Comparison of ENCODE assay signal across 2 cellular contexts in the genomic region with DNA sequence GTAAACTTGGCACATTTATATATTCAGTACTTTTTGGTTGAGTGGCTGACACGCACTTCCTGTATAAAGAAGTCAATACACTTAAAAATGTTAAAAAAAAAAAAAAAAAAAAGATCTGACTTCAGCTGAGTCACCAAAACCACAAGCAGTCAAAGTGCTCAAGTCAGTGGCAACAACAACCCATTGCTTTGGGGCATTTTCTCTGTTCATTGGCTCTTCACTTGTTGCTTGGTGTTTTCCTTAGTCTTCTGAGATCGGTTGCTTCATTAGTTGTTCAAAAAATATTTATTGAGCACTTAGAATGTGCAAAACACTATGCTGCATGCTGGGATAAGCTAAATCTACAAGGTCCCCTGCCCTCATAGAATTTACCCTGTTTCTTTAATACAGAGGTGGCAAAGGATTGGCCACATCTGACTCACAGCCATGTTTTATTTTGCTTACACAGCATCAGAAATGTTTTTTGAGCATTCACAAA.
TF ChIP-seq lines count a peak whose summit lies in the region.

No MANE protein-coding gene starts in this region.

TF ChIP-seq in SK-N-SH, 30 proteins besides CTCF, POLR2A, EP300 and RAD21 (continued from another document):
- TF ChIP-seq, protein P1, sequence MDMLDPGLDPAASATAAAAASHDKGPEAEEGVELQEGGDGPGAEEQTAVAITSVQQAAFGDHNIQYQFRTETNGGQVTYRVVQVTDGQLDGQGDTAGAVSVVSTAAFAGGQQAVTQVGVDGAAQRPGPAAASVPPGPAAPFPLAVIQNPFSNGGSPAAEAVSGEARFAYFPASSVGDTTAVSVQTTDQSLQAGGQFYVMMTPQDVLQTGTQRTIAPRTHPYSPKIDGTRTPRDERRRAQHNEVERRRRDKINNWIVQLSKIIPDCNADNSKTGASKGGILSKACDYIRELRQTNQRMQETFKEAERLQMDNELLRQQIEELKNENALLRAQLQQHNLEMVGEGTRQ (IDR thresholded peaks at IDR 0.05; ENCODE audit: borderline replicate concordance, low read depth, low read length), result no peak
- no peak for TF ChIP-seq MEF2A (IDR thresholded peaks at IDR 0.05; ENCODE audit: borderline replicate concordance, low read depth)
- no peak for TF ChIP-seq RCOR1 (IDR thresholded peaks at IDR 0.05; ENCODE audit: low read length)
- TF ChIP-seq GABPA (IDR thresholded peaks at IDR 0.05; ENCODE audit: low read depth), result no peak

TF ChIP-seq in K562, 482 proteins besides CTCF, POLR2A, EP300 and RAD21 (continued from another document and continues in another):
- no peak for TF ChIP-seq CEBPZ (IDR thresholded peaks at IDR 0.05; ENCODE audit: borderline replicate concordance, low read depth, low read length)
- no peak for TF ChIP-seq NFE2L1 (tag; IDR thresholded peaks at IDR 0.05; ENCODE audit: borderline replicate concordance, low read depth)
- TF ChIP-seq KDM1A (IDR thresholded peaks at IDR 0.05), result peak in 1 of 2 experiments; percentile 53; a peak in 1 of 4 replicates
- no peak for TF ChIP-seq ZBTB43 (CRISPR knock-in tag; IDR thresholded peaks at IDR 0.05)
- no peak for TF ChIP-seq ZNF280B (CRISPR knock-in tag; IDR thresholded peaks at IDR 0.05)
- no peak for TF ChIP-seq ZNF444 (CRISPR knock-in tag; IDR thresholded peaks at IDR 0.05)
- TF ChIP-seq RBM17 (IDR thresholded peaks at IDR 0.05; ENCODE audit: borderline replicate concordance, low read depth, low read length), result no peak
- peak; percentile 88 to 89 for TF ChIP-seq FOXK2 (conservative IDR thresholded peaks at IDR 0.05 in 1 of 2, IDR thresholded peaks at IDR 0.05 in 1 of 2; ENCODE audit: low read depth in 2 of 2)
- TF ChIP-seq ZKSCAN8 (CRISPR knock-in tag; IDR thresholded peaks at IDR 0.05), result no peak
- TF ChIP-seq, protein P2, sequence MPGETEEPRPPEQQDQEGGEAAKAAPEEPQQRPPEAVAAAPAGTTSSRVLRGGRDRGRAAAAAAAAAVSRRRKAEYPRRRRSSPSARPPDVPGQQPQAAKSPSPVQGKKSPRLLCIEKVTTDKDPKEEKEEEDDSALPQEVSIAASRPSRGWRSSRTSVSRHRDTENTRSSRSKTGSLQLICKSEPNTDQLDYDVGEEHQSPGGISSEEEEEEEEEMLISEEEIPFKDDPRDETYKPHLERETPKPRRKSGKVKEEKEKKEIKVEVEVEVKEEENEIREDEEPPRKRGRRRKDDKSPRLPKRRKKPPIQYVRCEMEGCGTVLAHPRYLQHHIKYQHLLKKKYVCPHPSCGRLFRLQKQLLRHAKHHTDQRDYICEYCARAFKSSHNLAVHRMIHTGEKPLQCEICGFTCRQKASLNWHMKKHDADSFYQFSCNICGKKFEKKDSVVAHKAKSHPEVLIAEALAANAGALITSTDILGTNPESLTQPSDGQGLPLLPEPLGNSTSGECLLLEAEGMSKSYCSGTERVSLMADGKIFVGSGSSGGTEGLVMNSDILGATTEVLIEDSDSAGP (CRISPR knock-in tag; IDR thresholded peaks at IDR 0.05), result 0 out of 2 replicates have a peak, but pooled peaks have one; percentile 48
- TF ChIP-seq HNRNPK (IDR thresholded peaks at IDR 0.05; ENCODE audit: low read depth, low read length, poor library complexity, severe bottlenecking), result no peak
- TF ChIP-seq, protein P1 (CRISPR knock-in tag; IDR thresholded peaks at IDR 0.05), result no peak
- TF ChIP-seq, protein P3, sequence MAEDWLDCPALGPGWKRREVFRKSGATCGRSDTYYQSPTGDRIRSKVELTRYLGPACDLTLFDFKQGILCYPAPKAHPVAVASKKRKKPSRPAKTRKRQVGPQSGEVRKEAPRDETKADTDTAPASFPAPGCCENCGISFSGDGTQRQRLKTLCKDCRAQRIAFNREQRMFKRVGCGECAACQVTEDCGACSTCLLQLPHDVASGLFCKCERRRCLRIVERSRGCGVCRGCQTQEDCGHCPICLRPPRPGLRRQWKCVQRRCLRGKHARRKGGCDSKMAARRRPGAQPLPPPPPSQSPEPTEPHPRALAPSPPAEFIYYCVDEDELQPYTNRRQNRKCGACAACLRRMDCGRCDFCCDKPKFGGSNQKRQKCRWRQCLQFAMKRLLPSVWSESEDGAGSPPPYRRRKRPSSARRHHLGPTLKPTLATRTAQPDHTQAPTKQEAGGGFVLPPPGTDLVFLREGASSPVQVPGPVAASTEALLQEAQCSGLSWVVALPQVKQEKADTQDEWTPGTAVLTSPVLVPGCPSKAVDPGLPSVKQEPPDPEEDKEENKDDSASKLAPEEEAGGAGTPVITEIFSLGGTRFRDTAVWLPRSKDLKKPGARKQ (CRISPR knock-in tag; IDR thresholded peaks at IDR 0.05), result no peak
- TF ChIP-seq MCM7 (IDR thresholded peaks at IDR 0.05), result no peak
- TF ChIP-seq, protein P4, sequence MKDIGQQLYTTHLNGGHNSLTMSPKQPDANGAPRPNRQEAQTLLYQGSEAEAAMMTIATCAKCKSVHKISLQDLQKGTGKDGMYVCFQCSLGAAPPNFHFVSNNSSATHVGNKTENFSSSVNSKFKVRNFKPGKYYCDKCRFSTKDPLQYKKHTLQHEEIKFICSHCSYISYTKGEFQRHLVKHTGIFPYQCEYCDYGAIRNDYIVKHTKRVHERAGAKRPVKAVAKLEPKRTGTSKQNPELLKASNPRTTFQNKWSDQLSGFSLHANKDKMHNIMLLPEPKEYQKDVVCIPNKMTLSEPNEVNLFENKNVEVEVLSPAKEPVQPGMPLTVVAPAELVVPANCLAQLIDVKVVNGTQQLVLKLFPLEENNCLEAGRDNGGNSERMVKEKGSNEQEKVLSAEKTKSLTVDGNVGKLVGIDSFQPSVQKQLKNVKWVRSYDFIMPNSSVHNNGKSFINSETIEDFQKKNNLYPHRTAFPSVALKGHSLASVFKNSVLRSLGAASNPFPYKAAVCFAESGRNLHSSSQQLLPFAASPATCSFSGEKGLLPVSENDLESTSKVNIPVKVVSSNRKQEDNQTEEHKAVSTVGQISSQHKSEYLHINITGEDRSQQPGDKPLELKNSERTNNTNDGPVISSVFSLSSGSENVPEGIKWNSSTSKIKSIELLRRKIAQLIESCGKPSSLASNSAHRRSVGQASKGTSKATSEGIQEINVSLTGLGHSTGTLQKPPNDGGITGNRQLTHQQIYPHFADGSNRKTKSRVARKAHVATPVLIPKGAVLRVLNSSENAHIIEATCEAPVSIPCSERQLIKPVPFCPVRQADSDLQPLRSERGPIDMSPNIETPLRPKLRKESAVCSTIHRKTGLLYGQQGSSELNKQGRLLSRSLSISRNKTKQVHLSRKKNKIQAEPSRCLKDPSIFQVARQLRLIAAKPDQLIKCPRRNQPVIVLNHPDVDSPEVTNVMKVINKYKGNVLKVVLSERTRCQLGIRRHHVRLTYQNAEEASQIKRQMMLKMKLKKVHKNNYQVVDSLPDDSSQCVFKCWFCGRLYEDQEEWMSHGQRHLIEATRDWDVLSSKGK (CRISPR knock-in tag; IDR thresholded peaks at IDR 0.05), result no peak
- TF ChIP-seq LARP7 (IDR thresholded peaks at IDR 0.05), result no peak
- no peak for TF ChIP-seq CC2D1A (IDR thresholded peaks at IDR 0.05)
- TF ChIP-seq HDAC8 (tag; IDR thresholded peaks at IDR 0.05), result no peak
- no peak for TF ChIP-seq SRF (CRISPR knock-in tag; IDR thresholded peaks at IDR 0.05)
